ENCODE assay signal across 1 cellular context in the genomic region with DNA sequence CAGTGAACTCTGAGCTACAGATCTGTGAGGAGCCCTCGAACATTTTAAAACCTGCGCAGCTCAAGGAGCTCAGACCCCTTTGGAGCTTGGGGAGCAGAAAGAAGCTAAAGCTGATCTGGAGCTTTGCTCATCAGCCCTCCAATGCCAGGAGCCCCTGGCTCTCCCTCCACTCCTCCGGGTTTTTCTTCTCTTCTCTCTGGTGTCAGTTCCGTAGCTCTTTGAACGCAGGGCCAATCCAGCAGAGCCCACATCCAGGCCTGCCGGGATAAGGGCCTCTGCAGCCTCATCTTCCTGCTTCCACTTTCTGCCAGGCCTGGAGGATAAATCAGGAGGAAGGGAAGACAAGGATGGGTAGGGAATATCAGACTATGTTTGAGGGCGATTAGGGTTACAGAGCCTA.
TF ChIP-seq lines count a peak whose summit lies in the region.

No MANE protein-coding gene starts in this region.

TF ChIP-seq in WTC11, 78 proteins besides CTCF, POLR2A, EP300 and RAD21:
- TF ChIP-seq PRDM15 (CRISPR knock-in tag; IDR thresholded peaks at IDR 0.05), result peak; percentile 83
- TF ChIP-seq, protein P1, sequence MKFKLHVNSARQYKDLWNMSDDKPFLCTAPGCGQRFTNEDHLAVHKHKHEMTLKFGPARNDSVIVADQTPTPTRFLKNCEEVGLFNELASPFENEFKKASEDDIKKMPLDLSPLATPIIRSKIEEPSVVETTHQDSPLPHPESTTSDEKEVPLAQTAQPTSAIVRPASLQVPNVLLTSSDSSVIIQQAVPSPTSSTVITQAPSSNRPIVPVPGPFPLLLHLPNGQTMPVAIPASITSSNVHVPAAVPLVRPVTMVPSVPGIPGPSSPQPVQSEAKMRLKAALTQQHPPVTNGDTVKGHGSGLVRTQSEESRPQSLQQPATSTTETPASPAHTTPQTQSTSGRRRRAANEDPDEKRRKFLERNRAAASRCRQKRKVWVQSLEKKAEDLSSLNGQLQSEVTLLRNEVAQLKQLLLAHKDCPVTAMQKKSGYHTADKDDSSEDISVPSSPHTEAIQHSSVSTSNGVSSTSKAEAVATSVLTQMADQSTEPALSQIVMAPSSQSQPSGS (CRISPR knock-in tag; IDR thresholded peaks at IDR 0.05; ENCODE audit: borderline replicate concordance, low read depth), result no peak
